ENCODE assay signal across 8 cellular contexts in genomic region chr15:50183112-50183794, GRCh38. TPM values are rescaled to one million over a fixed set of nuclear protein-coding genes. Genes with fewer than 3 reads are reported as not detected.
A peak's percentile ranks its signal among the peaks of the same experiment; 100 is the strongest.
DNase-seq lines count a peak whose midpoint lies in the region; ATAC-seq, FAIRE-seq and TF ChIP-seq lines count a peak whose summit lies in the region.
"Had no signal": no experiment of that assay in that cellular context is flagged by ENCODE, and none has a peak within 500 bp of the region (broad histone marks: within the 10 kb centered on the region; RNA-seq: fewer than 3 reads in every experiment).

No MANE protein-coding gene starts in this region.

- H3K36me3 Mint-ChIP-seq in IgD-negative memory B cell = no peaks in the 10 kb centered on the region

- FAIRE-seq in bronchial epithelial cell (lab: Jason Lieb, UNC) = no peak

- peaks cover 8 to 17% (median 14%) of the 10 kb centered on the region in 3 donors for H3K4me1 Mint-ChIP-seq in IgD-negative memory B cell

- TF ChIP-seq CTCF in GM20000 (IDR thresholded peaks at IDR 0.05; ENCODE audit: extremely low read depth, missing control alignments) (no peak), bronchial epithelial cell (IDR thresholded peaks at IDR 0.05; ENCODE audit: insufficient read depth, low read length, severe bottlenecking) (no peak)

- no peak overlapping the region for H3K27ac Mint-ChIP-seq in IgD-negative memory B cell

- peak overlapping the region; percentile 88 to 97 (median 95) for H3K4me3 Mint-ChIP-seq in IgD-negative memory B cell

- no peaks in the 10 kb centered on the region for H3K9me3 Mint-ChIP-seq in IgD-negative memory B cell

- H3K27ac ChIP-seq in skin epidermis = no peak overlapping the region

- H3K27me3 ChIP-seq in bronchial epithelial cell (ENCODE audit: control insufficient read depth, insufficient read depth, low read length) = peaks cover 11% of the 10 kb centered on the region

- H3K4me3 ChIP-seq in bronchial epithelial cell (ENCODE audit: low read depth, low read length) (peak overlapping the region; percentile 56), skin epidermis (peak overlapping the region in 6 of 7 experiments; percentile 41 to 64 (median 50))

- DNase-seq in GM20000 (ENCODE audit: low spot score) (peak; percentile 62), bronchial epithelial cell (ENCODE audit: low read depth) (no peak), T1000 (lab: John Stamatoyannopoulos, UW) (no peak)

- peaks cover 9% of the 10 kb centered on the region for H3K27me3 Mint-ChIP-seq in IgD-negative memory B cell

- ATAC-seq in HG02884 (IDR thresholded peaks at IDR 0.05; ENCODE audit: unreplicated experiment) = no peak
- no peak for ATAC-seq in GM18873 (IDR thresholded peaks at IDR 0.05; ENCODE audit: low FRiP score, unreplicated experiment)

- H3K36me3 ChIP-seq in bronchial epithelial cell (ENCODE audit: control insufficient read depth, insufficient read depth, low read length) = no peaks in the 10 kb centered on the region

RNA-seq across cellular contexts. Expression of gene SLC27A2, which starts 1.3 kb away (rescaled TPM):
- polyA plus RNA-seq in IgD-negative memory B cell = 0.83 TPM
- total RNA-seq in bronchial epithelial cell = 1.3 and 6.7 TPM in 2 replicates
- total RNA-seq: RPMI7951 had no signal
